Comparison of ENCODE assay signal across 9 cellular contexts in the genomic region with DNA sequence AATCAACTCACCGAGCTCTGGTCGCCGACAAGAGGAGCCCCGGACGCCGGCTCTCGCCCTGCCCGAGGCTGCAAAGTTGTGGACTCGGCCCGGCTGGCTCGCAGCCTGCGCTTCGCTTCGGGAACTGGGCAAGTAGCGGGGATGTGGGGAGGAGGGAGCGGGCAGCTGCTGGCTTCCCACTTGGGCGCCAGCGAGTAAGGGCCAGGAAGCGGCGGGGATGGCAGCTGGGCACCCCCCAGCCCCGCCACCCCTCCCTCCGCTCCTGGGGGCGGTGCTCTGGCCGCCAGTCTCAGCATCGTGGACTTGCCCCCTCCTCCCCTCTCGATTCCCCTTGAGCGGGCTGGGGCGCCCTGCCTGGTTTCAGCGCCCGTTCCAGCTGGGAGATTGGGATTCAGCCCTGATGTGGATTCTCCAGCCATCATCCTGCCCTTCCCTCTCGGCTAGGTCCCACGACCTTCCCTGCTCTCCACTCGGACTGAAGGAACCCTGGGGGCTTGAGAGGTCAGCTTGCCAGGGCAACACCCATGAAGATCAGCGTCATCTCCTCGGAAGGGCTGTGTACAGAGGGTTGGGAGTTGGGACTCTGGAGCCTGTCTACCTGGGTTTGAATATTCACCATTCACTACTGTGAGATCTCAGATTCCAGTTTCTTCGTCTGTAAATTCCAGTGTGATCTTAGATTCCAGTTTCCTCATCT. TPM values are rescaled to one million over a fixed set of nuclear protein-coding genes. Genes with fewer than 3 reads are reported as not detected.
A peak's percentile ranks its signal among the peaks of the same experiment; 100 is the strongest.
DNase-seq lines count a peak whose midpoint lies in the region; ATAC-seq and TF ChIP-seq lines count a peak whose summit lies in the region.
"Had no signal": no experiment of that assay in that cellular context is flagged by ENCODE, and none has a peak within 500 bp of the region (broad histone marks: within the 10 kb centered on the region; RNA-seq: fewer than 3 reads in every experiment).

A gene with protein sequence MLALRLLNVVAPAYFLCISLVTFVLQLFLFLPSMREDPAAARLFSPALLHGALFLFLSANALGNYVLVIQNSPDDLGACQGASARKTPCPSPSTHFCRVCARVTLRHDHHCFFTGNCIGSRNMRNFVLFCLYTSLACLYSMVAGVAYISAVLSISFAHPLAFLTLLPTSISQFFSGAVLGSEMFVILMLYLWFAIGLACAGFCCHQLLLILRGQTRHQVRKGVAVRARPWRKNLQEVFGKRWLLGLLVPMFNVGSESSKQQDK (minus strand): TSS at position 200 of the 697 bp plus-strand sequence. CDS start 2,053 bp downstream, outside the sequence.

- TF ChIP-seq CTCF in kidney epithelial cell (IDR thresholded peaks at IDR 0.05; ENCODE audit: insufficient read depth, low read length, poor library complexity, severe bottlenecking), result no peak
- TF ChIP-seq CTCF in upper lobe of left lung (IDR thresholded peaks at IDR 0.05), result no peak

- ATAC-seq in activated T-cell treated with anti-CD3 and anti-CD28 coated beads, Interleukin-2, amount 50 U/mL, for 4 hours, result no peak
- ATAC-seq in upper lobe of left lung (ENCODE audit: low FRiP score in 2 of 2) (no peak), HG02642 (IDR thresholded peaks at IDR 0.05; ENCODE audit: poor library complexity, unreplicated experiment) (no peak)

- H3K36me3 Mint-ChIP-seq in activated T-cell treated with anti-CD3 and anti-CD28 coated beads, Interleukin-2, amount 50 U/mL, for 4 hours (ENCODE audit: insufficient read depth), result no peaks in the 10 kb centered on the region
- no peaks in the 10 kb centered on the region for H3K36me3 Mint-ChIP-seq in activated naive CD8-positive, alpha-beta T cell treated with anti-CD3 and anti-CD28 coated beads for 36 hours

- H3K4me1 ChIP-seq in upper lobe of left lung, result peaks cover 24 to 31% (median 25%) of the 10 kb centered on the region in 4 donors

- no peaks in the 10 kb centered on the region for H3K36me3 ChIP-seq in kidney epithelial cell (ENCODE audit: control insufficient read depth, insufficient read depth, low read length)
- H3K36me3 ChIP-seq in upper lobe of left lung, result no peaks in the 10 kb centered on the region

- no peak for TF ChIP-seq POLR2A in upper lobe of left lung (IDR thresholded peaks at IDR 0.05)

- DNase-seq in activated T-cell treated with anti-CD3 and anti-CD28 coated beads, Interleukin-2, amount 50 U/mL, for 4 hours, result no peak
- DNase-seq in activated T-cell treated with anti-CD3 and anti-CD28 coated beads for 4 hours, result no peak
- DNase-seq in activated naive CD8-positive, alpha-beta T cell treated with anti-CD3 and anti-CD28 coated beads for 36 hours, result no peak
- no peak for DNase-seq in kidney epithelial cell (ENCODE audit: low read depth)
- DNase-seq in upper lobe of left lung, result no peak
- DNase-seq in stimulated activated CD4-positive, alpha-beta T cell treated with anti-CD3 and anti-CD28 coated beads, Interleukin-12 subunit alpha, Interleukin-12 subunit beta, amount 100 ng/mL, for 4 hours, result no peak
- DNase-seq in cerebellar nuclear complex (lab: John Stamatoyannopoulos, UW), result no peak

- H3K4me3 Mint-ChIP-seq in activated T-cell treated with anti-CD3 and anti-CD28 coated beads, Interleukin-2, amount 50 U/mL, for 4 hours, result peak within 1 kb of the TSS; percentile 24
- H3K4me3 Mint-ChIP-seq in activated naive CD8-positive, alpha-beta T cell treated with anti-CD3 and anti-CD28 coated beads for 36 hours, result peak within 1 kb of the TSS; percentile 27

- peaks cover 84% of the 10 kb centered on the region for H3K27me3 Mint-ChIP-seq in activated T-cell treated with anti-CD3 and anti-CD28 coated beads, Interleukin-2, amount 50 U/mL, for 4 hours (ENCODE audit: low read depth)
- peaks cover 83% of the 10 kb centered on the region for H3K27me3 Mint-ChIP-seq in activated naive CD8-positive, alpha-beta T cell treated with anti-CD3 and anti-CD28 coated beads for 36 hours

- H3K4me1 Mint-ChIP-seq in activated T-cell treated with anti-CD3 and anti-CD28 coated beads, Interleukin-2, amount 50 U/mL, for 4 hours (ENCODE audit: low read depth), result peaks cover 14% of the 10 kb centered on the region
- H3K4me1 Mint-ChIP-seq in activated naive CD8-positive, alpha-beta T cell treated with anti-CD3 and anti-CD28 coated beads for 36 hours, result peaks cover 8% of the 10 kb centered on the region

- H3K4me3 ChIP-seq in kidney epithelial cell (ENCODE audit: low read depth, low read length) (peak within 1 kb of the TSS; percentile 11), upper lobe of left lung (peak within 1 kb of the TSS in 3 of 4 donors; percentile 30 to 47 (median 33))

- H3K27ac ChIP-seq in upper lobe of left lung, result no peak within 1 kb of the TSS

- H3K9me3 Mint-ChIP-seq in activated T-cell treated with anti-CD3 and anti-CD28 coated beads, Interleukin-2, amount 50 U/mL, for 4 hours, result no peaks in the 10 kb centered on the region
- no peaks in the 10 kb centered on the region for H3K9me3 Mint-ChIP-seq in activated naive CD8-positive, alpha-beta T cell treated with anti-CD3 and anti-CD28 coated beads for 36 hours

- TF ChIP-seq EP300 in upper lobe of left lung (IDR thresholded peaks at IDR 0.05), result no peak

- 3 to 7% methylated on average over 4 to 18 of the region's 36 CpGs for WGBS in upper lobe of left lung, 2 donors

- no peak within 1 kb of the TSS for H3K27ac Mint-ChIP-seq in activated naive CD8-positive, alpha-beta T cell treated with anti-CD3 and anti-CD28 coated beads for 36 hours

- no peaks in the 10 kb centered on the region for H3K9me3 ChIP-seq in upper lobe of left lung

- peaks cover 77% of the 10 kb centered on the region for H3K27me3 ChIP-seq in kidney epithelial cell (ENCODE audit: control insufficient read depth, insufficient read depth, low read length)
- H3K27me3 ChIP-seq in upper lobe of left lung, result peaks cover 0 to 39% (median 19%) of the 10 kb centered on the region in 4 donors

RNA-seq across cellular contexts. Expression of the gene that starts here (rescaled TPM):
- total RNA-seq in activated T-cell treated with anti-CD3 and anti-CD28 coated beads, Interleukin-2, amount 50 U/mL, for 4 hours, result not detected
- total RNA-seq in activated naive CD8-positive, alpha-beta T cell treated with anti-CD3 and anti-CD28 coated beads for 36 hours, result not detected
- total RNA-seq in kidney epithelial cell (0.21 TPM in 1 of 2 replicates, not detected in the other), upper lobe of left lung (under 1 TPM in 1 of 6 donors, not detected in 5; 0.06 TPM)
- total RNA-seq: T-helper 2 cell treated with Interferon-gamma antibody and Interleukin-4, amounts not matched to agents 100 ng/mL and 5 ng/mL, for 36 hours had no signal
